18 cellular contexts compared by ENCODE assay signal in genomic region chr16:20781697-20782096, GRCh38.
"Had no signal": no experiment of that assay in that cellular context is flagged by ENCODE, and none has a peak within 500 bp of the region (broad histone marks: within the 10 kb centered on the region; RNA-seq: fewer than 3 reads in every experiment).

No MANE protein-coding gene starts in this region.

- H3K36me3 Mint-ChIP-seq: activated naive CD4-positive, alpha-beta T cell treated with anti-CD3 and anti-CD28 coated beads, Interleukin-2, amount 10 ng/mL, durations not matched to agents 7 days and 5 days; stimulated activated memory B cell treated with anti-CD40 and anti-IgM and Interleukin-4, amounts not matched to agents 10 μg/mL and 1 μg/mL and 100 μg/mL, for 72 hours had no signal

- H3K9me3 Mint-ChIP-seq: activated naive CD4-positive, alpha-beta T cell treated with anti-CD3 and anti-CD28 coated beads, Interleukin-2, amount 10 ng/mL, durations not matched to agents 7 days and 5 days; activated T-cell treated with anti-CD3 and anti-CD28 coated beads, Interleukin-2, amount 50 U/mL, for 72 hours; naive thymus-derived CD4-positive, alpha-beta T cell; neural crest cell; stimulated activated memory B cell treated with anti-CD40 and anti-IgM and Interleukin-4, amounts not matched to agents 10 μg/mL and 1 μg/mL and 100 μg/mL, for 72 hours had no signal

- H3K9me3 ChIP-seq: colonic mucosa had no signal

- ATAC-seq: activated T-cell treated with anti-CD3 and anti-CD28 coated beads, Interleukin-2, amount 50 U/mL, for 72 hours; heart right ventricle; left colon; naive thymus-derived CD4-positive, alpha-beta T cell; sciatic nerve; stimulated activated memory B cell treated with anti-CD40 and anti-IgM and Interleukin-4, amounts not matched to agents 10 μg/mL and 1 μg/mL and 100 μg/mL, for 72 hours had no signal

- H3K27me3 Mint-ChIP-seq: activated naive CD4-positive, alpha-beta T cell treated with anti-CD3 and anti-CD28 coated beads, Interleukin-2, amount 10 ng/mL, durations not matched to agents 7 days and 5 days; naive thymus-derived CD4-positive, alpha-beta T cell; stimulated activated memory B cell treated with anti-CD40 and anti-IgM and Interleukin-4, amounts not matched to agents 10 μg/mL and 1 μg/mL and 100 μg/mL, for 72 hours had no signal

- H3K4me3 ChIP-seq: colonic mucosa, heart right ventricle had no signal

- H3K4me1 ChIP-seq: colonic mucosa, heart right ventricle had no signal

- H3K27ac Mint-ChIP-seq: activated naive CD4-positive, alpha-beta T cell treated with anti-CD3 and anti-CD28 coated beads, Interleukin-2, amount 10 ng/mL, durations not matched to agents 7 days and 5 days; activated T-cell treated with anti-CD3 and anti-CD28 coated beads, Interleukin-2, amount 50 U/mL, for 72 hours; naive thymus-derived CD4-positive, alpha-beta T cell; stimulated activated memory B cell treated with anti-CD40 and anti-IgM and Interleukin-4, amounts not matched to agents 10 μg/mL and 1 μg/mL and 100 μg/mL, for 72 hours had no signal

- H3K27ac ChIP-seq: colonic mucosa, epithelial cell of prostate, heart right ventricle had no signal

- H3K27me3 ChIP-seq: colonic mucosa, heart right ventricle had no signal

- DNase-seq: activated CD4-positive, alpha-beta T cell treated with anti-CD3 and anti-CD28 coated beads, Interleukin-2, amount 50 U/mL, for 4 hours; activated effector memory CD4-positive, alpha-beta T cell treated with Interleukin-2 at 50 U/mL for 16 hours; activated naive CD4-positive, alpha-beta T cell treated with anti-CD3 and anti-CD28 coated beads, Interleukin-2, amount 10 ng/mL, durations not matched to agents 7 days and 5 days; activated T-cell treated with anti-CD3 and anti-CD28 coated beads, Interleukin-2, amount 50 U/mL, for 72 hours; amygdala; colonic mucosa; heart right ventricle; left colon; naive thymus-derived CD4-positive, alpha-beta T cell; posterior cingulate gyrus; small intestine; stimulated activated CD4-positive, alpha-beta T cell treated with anti-CD3 and anti-CD28 coated beads, Interleukin-15, amount 100 ng/mL, for 24 hours; T-helper 1 cell; trophoblast cell had no signal

- H3K36me3 ChIP-seq: colonic mucosa had no signal

- H3K4me1 Mint-ChIP-seq: activated naive CD4-positive, alpha-beta T cell treated with anti-CD3 and anti-CD28 coated beads, Interleukin-2, amount 10 ng/mL, durations not matched to agents 7 days and 5 days; neural crest cell; stimulated activated memory B cell treated with anti-CD40 and anti-IgM and Interleukin-4, amounts not matched to agents 10 μg/mL and 1 μg/mL and 100 μg/mL, for 72 hours had no signal

- H3K4me3 Mint-ChIP-seq: activated naive CD4-positive, alpha-beta T cell treated with anti-CD3 and anti-CD28 coated beads, Interleukin-2, amount 10 ng/mL, durations not matched to agents 7 days and 5 days; activated T-cell treated with anti-CD3 and anti-CD28 coated beads, Interleukin-2, amount 50 U/mL, for 72 hours; naive thymus-derived CD4-positive, alpha-beta T cell; neural crest cell; stimulated activated memory B cell treated with anti-CD40 and anti-IgM and Interleukin-4, amounts not matched to agents 10 μg/mL and 1 μg/mL and 100 μg/mL, for 72 hours had no signal
